14 cellular contexts compared by ENCODE assay signal in the genomic region with DNA sequence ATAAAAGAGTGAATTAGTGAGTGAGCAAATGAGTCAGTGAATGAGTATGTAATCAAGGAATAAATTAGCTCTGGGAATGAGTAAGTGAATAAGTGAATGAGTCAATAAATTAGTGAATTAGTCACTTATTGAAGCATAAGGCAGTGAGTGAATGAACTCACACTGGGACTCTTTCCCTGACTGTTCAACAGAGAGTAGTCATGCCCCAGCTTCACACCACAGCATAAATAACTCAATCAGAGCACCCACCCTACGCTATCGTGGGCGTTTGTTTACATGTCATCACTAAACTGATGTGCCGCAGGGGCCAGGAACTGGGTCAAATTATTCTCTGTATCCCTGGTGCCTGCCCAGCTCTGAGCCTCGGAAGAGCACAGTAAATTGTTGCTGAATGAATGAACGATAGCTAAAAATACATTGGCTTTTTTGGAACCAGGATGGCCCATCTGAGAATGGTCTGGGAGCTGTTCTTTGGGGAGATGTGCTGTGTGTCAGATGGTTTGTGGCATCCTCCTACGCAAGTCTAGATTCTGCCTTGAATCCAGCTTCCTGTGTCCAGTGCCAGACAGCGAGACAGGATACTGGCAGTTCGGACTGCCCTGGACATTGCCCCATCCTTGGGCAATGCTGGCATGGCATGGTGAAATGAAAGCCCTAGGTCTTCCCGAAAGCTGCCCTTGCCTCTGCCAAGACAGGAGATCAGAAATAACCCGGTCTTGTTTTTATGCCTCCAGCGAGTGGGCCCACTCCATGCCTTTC.
A peak's percentile ranks its signal among the peaks of the same experiment; 100 is the strongest.
DNase-seq lines count a peak whose midpoint lies in the region; FAIRE-seq and TF ChIP-seq lines count a peak whose summit lies in the region.
"Had no signal": no experiment of that assay in that cellular context is flagged by ENCODE, and none has a peak within 500 bp of the region (broad histone marks: within the 10 kb centered on the region; RNA-seq: fewer than 3 reads in every experiment).

No MANE protein-coding gene starts in this region.

- no peaks in the 10 kb centered on the region for H3K27me3 ChIP-seq in Peyer's patch
- H3K27me3 ChIP-seq: tibial artery had no signal

- no peak overlapping the region for H3K27ac ChIP-seq in Peyer's patch
- H3K27ac ChIP-seq: tibial artery had no signal

- no peak overlapping the region for H3K4me3 ChIP-seq in epithelial cell of proximal tubule (ENCODE audit: low read depth, low read length)
- H3K4me3 ChIP-seq in skeletal muscle cell (ENCODE audit: low read depth, low read length): no peak overlapping the region
- H3K4me3 ChIP-seq in Peyer's patch: no peak overlapping the region
- H3K4me3 ChIP-seq: tibial artery had no signal

- H3K36me3 ChIP-seq in Peyer's patch: no peaks in the 10 kb centered on the region
- H3K36me3 ChIP-seq: tibial artery had no signal

- TF ChIP-seq CTCF in epithelial cell of proximal tubule (conservative IDR thresholded peaks at IDR 0.05; ENCODE audit: low read depth, low read length): no peak
- no peak for TF ChIP-seq CTCF in Peyer's patch (IDR thresholded peaks at IDR 0.05)

- TF ChIP-seq POLR2A in Peyer's patch (IDR thresholded peaks at IDR 0.05): no peak

- no peaks in the 10 kb centered on the region for H3K4me1 ChIP-seq in Peyer's patch
- H3K4me1 ChIP-seq: tibial artery had no signal

- H3K9me3 ChIP-seq in Peyer's patch: no peaks in the 10 kb centered on the region
- H3K9me3 ChIP-seq: tibial artery had no signal

- peak; percentile 59 for FAIRE-seq in RCC 7860 (lab: Jason Lieb, UNC)

- peak; percentile 9 for DNase-seq in activated CD4-positive, alpha-beta T cell treated with anti-CD3 and anti-CD28 coated beads for 48 hours
- no peak for DNase-seq in activated CD4-positive, alpha-beta T cell treated with anti-CD3 and anti-CD28 coated beads for 1 hour
- peak; percentile 52 for DNase-seq in RCC 7860 (ENCODE audit: low spot score)
- peak; percentile 94 for DNase-seq in epithelial cell of proximal tubule (ENCODE audit: low read depth)
- DNase-seq in skeletal muscle cell (ENCODE audit: low read depth): peak; percentile 77
- no peak for DNase-seq in NCI-H69 (lab: John Stamatoyannopoulos, UW)
- DNase-seq in Peyer's patch: no peak
- no peak for DNase-seq in NCI-H510A (lab: John Stamatoyannopoulos, UW)
- DNase-seq: ACHN; activated CD4-positive, alpha-beta T cell treated with anti-CD3 and anti-CD28 coated beads, Interleukin-2, amount 50 U/mL, for 48 hours; effector CD4-positive, alpha-beta T cell; NCI-H1694; T-helper 1 cell had no signal

Comparison
In these comparisons a context has a peak if more than half of its experiments do, and no peak if none do; other contexts are left out.
1. DNase-seq: peak in activated CD4-positive, alpha-beta T cell treated with anti-CD3 and anti-CD28 coated beads for 48 hours (single experiment), RCC 7860 (single experiment), epithelial cell of proximal tubule (single experiment) and skeletal muscle cell (single experiment); none in activated CD4-positive, alpha-beta T cell treated with anti-CD3 and anti-CD28 coated beads for 1 hour (single experiment), NCI-H69 (single experiment), Peyer's patch (0 of 3) and NCI-H510A (single experiment).